Comparison of ENCODE assay signal across 1 cellular context in the genomic region with DNA sequence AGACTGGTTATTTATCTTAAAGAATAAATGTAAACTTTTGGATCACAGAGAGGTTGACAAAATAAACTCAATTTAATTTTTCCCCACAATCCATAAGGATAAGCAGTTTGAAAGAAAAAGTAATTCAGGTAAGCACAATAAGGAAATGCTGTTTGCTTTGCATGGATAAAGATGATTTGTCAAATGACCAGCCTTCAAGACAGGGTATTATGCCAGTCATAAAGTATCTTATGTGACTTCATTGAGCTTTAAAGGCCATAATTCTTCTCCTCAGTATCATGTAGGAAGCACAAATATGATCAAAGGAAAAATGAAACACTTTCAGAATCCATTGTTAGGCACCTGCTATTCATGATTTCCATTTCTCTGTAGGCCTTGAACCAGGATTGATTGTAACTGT.
TF ChIP-seq lines count a peak whose summit lies in the region.

No MANE protein-coding gene starts in this region.

TF ChIP-seq in WTC11, 78 proteins besides CTCF, POLR2A, EP300 and RAD21 (continued from another document):
- TF ChIP-seq, protein P1, sequence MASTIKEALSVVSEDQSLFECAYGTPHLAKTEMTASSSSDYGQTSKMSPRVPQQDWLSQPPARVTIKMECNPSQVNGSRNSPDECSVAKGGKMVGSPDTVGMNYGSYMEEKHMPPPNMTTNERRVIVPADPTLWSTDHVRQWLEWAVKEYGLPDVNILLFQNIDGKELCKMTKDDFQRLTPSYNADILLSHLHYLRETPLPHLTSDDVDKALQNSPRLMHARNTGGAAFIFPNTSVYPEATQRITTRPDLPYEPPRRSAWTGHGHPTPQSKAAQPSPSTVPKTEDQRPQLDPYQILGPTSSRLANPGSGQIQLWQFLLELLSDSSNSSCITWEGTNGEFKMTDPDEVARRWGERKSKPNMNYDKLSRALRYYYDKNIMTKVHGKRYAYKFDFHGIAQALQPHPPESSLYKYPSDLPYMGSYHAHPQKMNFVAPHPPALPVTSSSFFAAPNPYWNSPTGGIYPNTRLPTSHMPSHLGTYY (CRISPR knock-in tag; IDR thresholded peaks at IDR 0.05), result no peak
- no peak for TF ChIP-seq STAT6 (CRISPR knock-in tag; conservative IDR thresholded peaks at IDR 0.05; ENCODE audit: low read depth)
